5 cellular contexts compared by ENCODE assay signal in the genomic region with DNA sequence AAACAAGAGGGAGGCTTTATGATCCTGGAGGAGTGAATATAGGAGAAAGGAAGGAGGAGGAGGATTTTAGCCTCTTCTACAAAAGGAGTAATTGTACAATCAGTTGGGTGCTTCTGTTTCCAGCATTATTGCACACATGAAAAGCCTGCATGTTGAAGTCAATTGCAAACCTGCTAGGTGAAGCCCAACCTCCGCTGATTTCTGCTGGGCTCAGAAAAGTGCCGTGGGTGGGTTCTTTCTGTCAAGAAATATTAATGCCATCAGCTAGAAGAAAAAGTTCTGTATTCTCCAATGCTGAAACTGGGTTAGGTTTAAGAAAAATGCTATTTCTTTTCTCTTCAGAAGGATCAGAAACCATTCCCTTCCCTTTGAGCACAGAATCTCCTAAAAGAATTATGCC.
A peak's percentile ranks its signal among the peaks of the same experiment; 100 is the strongest.
DNase-seq lines count a peak whose midpoint lies in the region; ATAC-seq, FAIRE-seq and TF ChIP-seq lines count a peak whose summit lies in the region.
"Not testable (repeated sequence)": the region's sequence is repeated elsewhere in the genome, so short reads cannot be mapped to it uniquely, and the experiment has no call there.

No MANE protein-coding gene starts in this region.

- not testable (repeated sequence) for H4K20me1 ChIP-seq in astrocyte (ENCODE audit: insufficient read depth, low read length); endothelial cell of umbilical vein (replicated peaks; ENCODE audit: control insufficient read depth, extremely low read depth, insufficient read depth, low read length); HepG2 (ENCODE audit: insufficient read depth, low read length)

- DNase-seq in GM18507 (ENCODE audit: extremely low spot score, insufficient read length, low read depth); astrocyte (ENCODE audit: low read depth); endothelial cell of umbilical vein (ENCODE audit: low read depth, low spot score); HepG2 (ENCODE audit: low spot score): not testable (repeated sequence)

- not testable (repeated sequence) for H3K27ac Mint-ChIP-seq in astrocyte (ENCODE audit: unreplicated experiment)

- not testable (repeated sequence) for H3K27me3 ChIP-seq in astrocyte (ENCODE audit: insufficient read depth, low read length); endothelial cell of umbilical vein (ENCODE audit: control insufficient read depth in 2 of 2, insufficient read depth in 2 of 2, low read length in 2 of 2); HepG2 (ENCODE audit: control insufficient read depth in 1 of 2, insufficient read depth in 2 of 2, low read length in 2 of 2)

- not testable (repeated sequence) for H3K27ac ChIP-seq in astrocyte (ENCODE audit: low read depth, low read length); endothelial cell of umbilical vein (ENCODE audit: insufficient read depth, low read depth, low read length); HepG2 (ENCODE audit: extremely low read length, insufficient read depth, low read length)

- not testable (repeated sequence) for ATAC-seq in HepG2

- not testable (repeated sequence) for H3K4me1 ChIP-seq in astrocyte (ENCODE audit: insufficient read depth, low read length); endothelial cell of umbilical vein (ENCODE audit: control insufficient read depth, extremely low read depth, insufficient read depth, low read length); HepG2 (ENCODE audit: insufficient read depth, low read length)

- not testable (repeated sequence) for TF ChIP-seq POLR2A in endothelial cell of umbilical vein (IDR thresholded peaks at IDR 0.05; ENCODE audit: low read depth, low read length); HepG2 (IDR thresholded peaks at IDR 0.05; ENCODE audit: insufficient read depth in 1 of 2, low read depth in 2 of 2, low read length in 2 of 2)

- not testable (repeated sequence) for TF ChIP-seq CTCF in astrocyte (IDR thresholded peaks at IDR 0.05; ENCODE audit: insufficient read depth, low read depth, low read length); endothelial cell of umbilical vein (IDR thresholded peaks at IDR 0.05; ENCODE audit: extremely low read depth in 1 of 2, insufficient read depth in 1 of 2, low read depth in 1 of 2, low read length in 2 of 2); HepG2 (CRISPR knock-in tag; IDR thresholded peaks at IDR 0.05)

- not testable (repeated sequence) for H3K4me2 ChIP-seq in astrocyte (ENCODE audit: low read length); endothelial cell of umbilical vein (ENCODE audit: insufficient read depth, low read length); HepG2 (ENCODE audit: low read depth, low read length)

- H3K4me1 Mint-ChIP-seq in astrocyte (ENCODE audit: low read depth, unreplicated experiment), result not testable (repeated sequence)

- in situ Hi-C loops in HepG2 (cut with HindIII; ENCODE audit: extremely low pct_ligation_motif_present, low pct_unique_long_range_greater_than_20kb), result not testable (repeated sequence)

- TF ChIP-seq EP300 in HepG2 (IDR thresholded peaks at IDR 0.05; ENCODE audit: low read depth in 2 of 2, low read length in 2 of 2); HepG2 (CRISPR knock-in tag; IDR thresholded peaks at IDR 0.05; ENCODE audit: borderline replicate concordance): not testable (repeated sequence)

- intact Hi-C loops in endothelial cell of umbilical vein (cut with micrococcal nuclease); HepG2 (cut with micrococcal nuclease; ENCODE audit: unreplicated experiment): not testable (repeated sequence)

- H3K9me3 Mint-ChIP-seq in astrocyte (ENCODE audit: unreplicated experiment), result peaks cover 12% of the 10 kb centered on the region

- not testable (repeated sequence) for BruUV-seq in endothelial cell of umbilical vein (replicated peaks; lab: Mats Ljungman, UMichigan); HepG2 (replicated peaks; lab: Mats Ljungman, UMichigan)

- not testable (repeated sequence) for H3K36me3 ChIP-seq in astrocyte (ENCODE audit: insufficient read depth, low read length); endothelial cell of umbilical vein (ENCODE audit: control insufficient read depth in 2 of 2, extremely low read depth in 1 of 2, insufficient read depth in 2 of 2, low read length in 2 of 2); HepG2 (replicated peaks in 1 of 2; ENCODE audit: control insufficient read depth in 1 of 2, insufficient read depth in 2 of 2, low read length in 2 of 2)

- no CpG with 5 or more reads among the region's 2 CpGs for WGBS in HepG2 (ENCODE audit: low lambda C conversion rate)

- dilution Hi-C loops in endothelial cell of umbilical vein (cut with MboI; ENCODE audit: extremely low pct_ligation_motif_present, low sequenced_read_pairs), result not testable (repeated sequence)

- POLR2A ChIA-PET in endothelial cell of umbilical vein (lab: Charles Lee); HepG2 (lab: Yijun Ruan, JAX): not testable (repeated sequence)

- H3K79me2 ChIP-seq in astrocyte (ENCODE audit: insufficient read depth, low read length); endothelial cell of umbilical vein (ENCODE audit: control insufficient read depth, insufficient read depth, low read length); HepG2 (ENCODE audit: insufficient read depth, low read length): not testable (repeated sequence)

- TF ChIP-seq RAD21 in HepG2 (CRISPR knock-in tag; IDR thresholded peaks at IDR 0.05), result not testable (repeated sequence)

- H3K27me3 Mint-ChIP-seq in astrocyte (ENCODE audit: low read depth, unreplicated experiment), result not testable (repeated sequence)

- not testable (repeated sequence) for H3K36me3 Mint-ChIP-seq in astrocyte (ENCODE audit: low read depth, unreplicated experiment)

- FAIRE-seq in GM18507 (lab: Jason Lieb, UNC) (peak; percentile 24), astrocyte (lab: Jason Lieb, UNC) (peak; percentile 98), colon (lab: Jason Lieb, UNC) (peak; percentile 71), endothelial cell of umbilical vein (lab: Jason Lieb, UNC) (peak; percentile 70), HepG2 (lab: Jason Lieb, UNC) (peak; percentile 18)

- not testable (repeated sequence) for H3K9me1 ChIP-seq in endothelial cell of umbilical vein (replicated peaks; ENCODE audit: control insufficient read depth, extremely low read depth, insufficient read depth, low read length)

- not testable (repeated sequence) for H3K9me3 ChIP-seq in astrocyte (ENCODE audit: insufficient read depth, low read depth, low read length); endothelial cell of umbilical vein (replicated peaks; ENCODE audit: control insufficient read depth, insufficient read depth, low read length); HepG2 (ENCODE audit: low read length)

- H3K4me3 ChIP-seq in astrocyte (ENCODE audit: insufficient read depth, low read depth, low read length); endothelial cell of umbilical vein (replicated peaks in 1 of 3; ENCODE audit: insufficient read depth in 1 of 3, low read depth in 1 of 3, low read length in 3 of 3); HepG2 (replicated peaks in 1 of 3; ENCODE audit: insufficient read depth in 1 of 3, low read depth in 2 of 3, low read length in 3 of 3): not testable (repeated sequence)

- CTCF ChIA-PET in endothelial cell of umbilical vein (lab: Charles Lee); HepG2 (lab: Yijun Ruan, JAX; ENCODE audit: low intra/inter-chr PET ratio, low total read pairs): not testable (repeated sequence)

- not testable (repeated sequence) for H2AFZ ChIP-seq in astrocyte (ENCODE audit: low read depth, low read length); endothelial cell of umbilical vein (ENCODE audit: low read depth, low read length); HepG2 (ENCODE audit: low read length)

- H3K9ac ChIP-seq in astrocyte (ENCODE audit: low read length); endothelial cell of umbilical vein (replicated peaks; ENCODE audit: extremely low read depth, insufficient read depth, low read length); HepG2 (ENCODE audit: insufficient read depth, low read depth, low read length): not testable (repeated sequence)

- not testable (repeated sequence) for H3K4me3 Mint-ChIP-seq in astrocyte (ENCODE audit: unreplicated experiment)
